In genomic region chr16:70778901-70779309, GRCh38 we compare ENCODE assay signal across 7 cellular contexts. TPM values are rescaled to one million over a fixed set of nuclear protein-coding genes. Genes with fewer than 3 reads are reported as not detected.
DNase-seq lines count a peak whose midpoint lies in the region; ATAC-seq and TF ChIP-seq lines count a peak whose summit lies in the region.

No MANE protein-coding gene starts in this region.

- H3K79me2 ChIP-seq in smooth muscle cell (ENCODE audit: low read depth) = no peaks in the 10 kb centered on the region

- peak overlapping the region; percentile 9 for H3K27ac ChIP-seq in smooth muscle cell (ENCODE audit: low read depth)

- no peaks in the 10 kb centered on the region for H3K36me3 ChIP-seq in smooth muscle cell (ENCODE audit: low read depth)

- H2AFZ ChIP-seq in smooth muscle cell (ENCODE audit: low read depth) = no peak overlapping the region

- H3K27me3 ChIP-seq in smooth muscle cell (ENCODE audit: low read depth) = no peaks in the 10 kb centered on the region

- peaks cover 4% of the 10 kb centered on the region for H4K20me1 ChIP-seq in smooth muscle cell (ENCODE audit: low read depth)

- H3K4me1 ChIP-seq in smooth muscle cell (ENCODE audit: low read depth) = no peaks in the 10 kb centered on the region

- TF ChIP-seq CTCF in smooth muscle cell (IDR thresholded peaks at IDR 0.05; ENCODE audit: borderline replicate concordance, insufficient read depth, poor library complexity, severe bottlenecking) = no peak
- TF ChIP-seq CTCF in GM13977 (IDR thresholded peaks at IDR 0.05; ENCODE audit: extremely low read depth, insufficient read depth, missing control alignments) = no peak

- in situ Hi-C loops in SK-MEL-5 (cut with HindIII; ENCODE audit: low pct_unique_long_range_greater_than_20kb, low sequenced_read_pairs) = no loop called here
- in situ Hi-C loops in GM13977 (cut with MboI; ENCODE audit: low pct_unique_long_range_greater_than_20kb, low sequenced_read_pairs, unreplicated experiment) = no loop called here

- ATAC-seq in Right ventricle myocardium superior (ENCODE audit: poor library complexity) (peak; percentile 74), GM19452 (IDR thresholded peaks at IDR 0.05; ENCODE audit: unreplicated experiment) (no peak)

- intact Hi-C loops in Right ventricle myocardium superior (cut with DNase I) = no loop called here

- no peak overlapping the region for H3K9ac ChIP-seq in smooth muscle cell (ENCODE audit: low read depth)

- no peak overlapping the region for H3K4me2 ChIP-seq in smooth muscle cell

- no peaks in the 10 kb centered on the region for H3K9me3 ChIP-seq in smooth muscle cell (replicated peaks; ENCODE audit: low read depth)

- peaks cover 14% of the 10 kb centered on the region for H3F3A ChIP-seq in smooth muscle cell (ENCODE audit: low read depth)

- DNase-seq in HK-2 (ENCODE audit: unreplicated experiment) = peak; percentile 14
- peak; percentile 84 for DNase-seq in SK-MEL-5 (ENCODE audit: low read depth, low spot score)
- peak; percentile 65 for DNase-seq in Right ventricle myocardium superior
- peak; percentile 25 for DNase-seq in smooth muscle cell (lab: John Stamatoyannopoulos, UW; ENCODE audit: unreplicated experiment)
- DNase-seq in NK-92 (lab: John Stamatoyannopoulos, UW; ENCODE audit: unreplicated experiment) = no peak
- DNase-seq in GM13977 (ENCODE audit: low spot score) = no peak

- H3K4me3 ChIP-seq in smooth muscle cell = no peak overlapping the region

- WGBS in smooth muscle cell (ENCODE audit: low lambda C conversion rate) = 68% methylated on average over 8 of the region's 8 CpGs

RNA-seq across cellular contexts. Expression of gene VAC14, which starts 22.1 kb away (rescaled TPM):
- total RNA-seq in SK-MEL-5 (2014; rRNA removed; shearing (Covaris generic)) = 60.9 and 72.7 TPM in 2 replicates
- polyA plus RNA-seq in SK-MEL-5 (2015; cell fraction: cytosol; rRNA removed) = 68.3 and 73.5 TPM in 2 replicates
- polyA plus RNA-seq in SK-MEL-5 (2015; cell fraction: nucleus; rRNA removed) = 46.2 and 56.1 TPM in 2 replicates
- total RNA-seq in Right ventricle myocardium superior (17.4 TPM), smooth muscle cell (22.7 and 27.9 TPM in 2 replicates)
- polyA plus RNA-seq in smooth muscle cell = 42.0 and 52.3 TPM in 2 replicates

Comparison
In these comparisons a context has a peak if more than half of its experiments do, and no peak if none do; other contexts are left out.
1. DNase-seq: peak in HK-2 (single experiment), SK-MEL-5 (single experiment), Right ventricle myocardium superior (single experiment) and smooth muscle cell (single experiment); none in NK-92 (single experiment) and GM13977 (single experiment).